Comparison of ENCODE assay signal across 21 cellular contexts in the genomic region with DNA sequence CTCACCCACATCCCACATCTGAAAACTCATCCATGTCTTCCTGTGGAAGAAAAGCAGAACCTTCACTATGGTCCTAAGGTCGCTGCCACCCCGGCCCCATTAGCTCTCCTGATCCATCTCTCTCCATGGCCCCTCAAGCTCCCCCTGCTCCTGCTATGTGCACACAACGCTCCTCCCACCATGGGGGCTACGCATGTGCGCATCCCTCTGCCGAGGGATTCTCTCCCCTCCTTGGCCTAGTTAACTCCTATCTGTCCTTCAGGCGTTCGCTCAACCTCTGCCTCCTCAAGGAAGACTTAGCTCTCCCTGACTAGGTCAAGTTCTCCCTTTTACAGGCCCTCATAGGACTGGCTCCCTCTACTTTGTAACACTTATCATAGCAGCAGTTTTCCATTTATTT. TPM values are rescaled to one million over a fixed set of nuclear protein-coding genes. Genes with fewer than 3 reads are reported as not detected.
A peak's percentile ranks its signal among the peaks of the same experiment; 100 is the strongest.
DNase-seq lines count a peak whose midpoint lies in the region; ATAC-seq and TF ChIP-seq lines count a peak whose summit lies in the region.
"Had no signal": no experiment of that assay in that cellular context is flagged by ENCODE, and none has a peak within 500 bp of the region (broad histone marks: within the 10 kb centered on the region; RNA-seq: fewer than 3 reads in every experiment).

No MANE protein-coding gene starts in this region.

- H3K4me1 ChIP-seq in DOHH2 (ENCODE audit: control insufficient read depth, low read length), result peaks cover 93% of the 10 kb centered on the region

- DNase-seq in T-helper 1 cell (no peak), retina (no peak), dermis blood vessel endothelial cell (no peak), NCI-H748 (lab: John Stamatoyannopoulos, UW; ENCODE audit: unreplicated experiment) (no peak)
- no peak for DNase-seq in activated naive CD4-positive, alpha-beta T cell treated with anti-CD3 and anti-CD28 coated beads, Interleukin-2, amount 50 U/mL, for 72 hours (ENCODE audit: low spot score in 2 of 2)
- no peak for DNase-seq in naive thymus-derived CD8-positive, alpha-beta T cell
- DNase-seq: activated CD4-positive, alpha-beta T cell treated with anti-CD3 and anti-CD28 coated beads, Interleukin-2, amount 50 U/mL, for 1 hour; activated gamma-delta T cell treated with Interleukin-2 at 50 U/mL for 16 hours; DMS79 treated with DMSO at 0.1 percent for 48 hours; H7; NCI-H1048; NCI-H526; OCI-M1; stimulated activated naive CD4-positive, alpha-beta T cell; trophoblast cell had no signal

- H3K4me2 ChIP-seq in DOHH2 (ENCODE audit: low read length), result peak overlapping the region; percentile 13; the same call in 1 of the 2 replicates

- H3K9me3 ChIP-seq in DOHH2 (ENCODE audit: control insufficient read depth, insufficient read depth, low read length), result no peaks in the 10 kb centered on the region

- no peaks in the 10 kb centered on the region for H3K27me3 ChIP-seq in DOHH2 (ENCODE audit: control insufficient read depth, low read length)

- no peaks in the 10 kb centered on the region for H3K27me3 Mint-ChIP-seq in T-helper 1 cell treated with Interleukin-12 subunit alpha and Interleukin-12 subunit beta and Interleukin-4 antibody, amounts not matched to agents 30 μg/mL and 1 μg/mL, for 36 hours (ENCODE audit: low read depth)
- no peaks in the 10 kb centered on the region for H3K27me3 Mint-ChIP-seq in naive thymus-derived CD8-positive, alpha-beta T cell

- H3K4me3 Mint-ChIP-seq in T-helper 1 cell treated with Interleukin-12 subunit alpha and Interleukin-12 subunit beta and Interleukin-4 antibody, amounts not matched to agents 30 μg/mL and 1 μg/mL, for 36 hours, result peak overlapping the region; percentile 68
- H3K4me3 Mint-ChIP-seq in naive thymus-derived CD8-positive, alpha-beta T cell, result peak overlapping the region; percentile 38 to 100 (median 76)
- H3K4me3 Mint-ChIP-seq: brain, neural crest cell had no signal

- peaks cover 77% of the 10 kb centered on the region for H3K4me1 Mint-ChIP-seq in T-helper 1 cell treated with Interleukin-12 subunit alpha and Interleukin-12 subunit beta and Interleukin-4 antibody, amounts not matched to agents 30 μg/mL and 1 μg/mL, for 36 hours (ENCODE audit: low read depth)
- peaks cover 55 to 94% (median 91%) of the 10 kb centered on the region in 4 donors for H3K4me1 Mint-ChIP-seq in naive thymus-derived CD8-positive, alpha-beta T cell

- ATAC-seq in activated naive CD4-positive, alpha-beta T cell treated with anti-CD3 and anti-CD28 coated beads, Interleukin-2, amount 50 U/mL, for 72 hours, result no peak
- ATAC-seq in naive thymus-derived CD8-positive, alpha-beta T cell, result no peak

- H3K27ac ChIP-seq in DOHH2 (ENCODE audit: low read depth, low read length), result peak overlapping the region; percentile 33
- H3K27ac ChIP-seq: 22Rv1 had no signal

- H3K27ac Mint-ChIP-seq in T-helper 1 cell treated with Interleukin-12 subunit alpha and Interleukin-12 subunit beta and Interleukin-4 antibody, amounts not matched to agents 30 μg/mL and 1 μg/mL, for 36 hours, result peak overlapping the region; percentile 82
- peak overlapping the region; percentile 12 to 63 for H3K27ac Mint-ChIP-seq in activated naive CD4-positive, alpha-beta T cell treated with anti-CD3 and anti-CD28 coated beads, Interleukin-2, amount 50 U/mL, for 72 hours
- H3K27ac Mint-ChIP-seq in naive thymus-derived CD8-positive, alpha-beta T cell, result peak overlapping the region; percentile 88 to 100 (median 94)

- peaks cover 79% of the 10 kb centered on the region for H3K36me3 Mint-ChIP-seq in T-helper 1 cell treated with Interleukin-12 subunit alpha and Interleukin-12 subunit beta and Interleukin-4 antibody, amounts not matched to agents 30 μg/mL and 1 μg/mL, for 36 hours (ENCODE audit: low read depth)
- peaks cover 41 to 69% of the 10 kb centered on the region in 2 donors for H3K36me3 Mint-ChIP-seq in activated naive CD4-positive, alpha-beta T cell treated with anti-CD3 and anti-CD28 coated beads, Interleukin-2, amount 50 U/mL, for 72 hours
- H3K36me3 Mint-ChIP-seq in naive thymus-derived CD8-positive, alpha-beta T cell, result peaks cover 11 to 92% (median 49%) of the 10 kb centered on the region in 3 donors

- H3K4me3 ChIP-seq in DOHH2 (ENCODE audit: low read length), result no peak overlapping the region

- H3F3A ChIP-seq in DOHH2 (ENCODE audit: control insufficient read depth, insufficient read depth), result peaks cover 34% of the 10 kb centered on the region

- peaks cover 4% of the 10 kb centered on the region; the same call in 1 of the 2 replicates for H4K20me1 ChIP-seq in DOHH2 (ENCODE audit: control insufficient read depth, insufficient read depth, low read depth, low read length)

- TF ChIP-seq CTCF in DOHH2 (IDR thresholded peaks at IDR 0.05; ENCODE audit: low read depth, low read length, poor library complexity, severe bottlenecking), result no peak

- no peaks in the 10 kb centered on the region for H3K9me3 Mint-ChIP-seq in T-helper 1 cell treated with Interleukin-12 subunit alpha and Interleukin-12 subunit beta and Interleukin-4 antibody, amounts not matched to agents 30 μg/mL and 1 μg/mL, for 36 hours
- H3K9me3 Mint-ChIP-seq in activated naive CD4-positive, alpha-beta T cell treated with anti-CD3 and anti-CD28 coated beads, Interleukin-2, amount 50 U/mL, for 72 hours, result no peaks in the 10 kb centered on the region
- H3K9me3 Mint-ChIP-seq in naive thymus-derived CD8-positive, alpha-beta T cell, result no peaks in the 10 kb centered on the region
- H3K9me3 Mint-ChIP-seq: brain, neural crest cell had no signal

- no peaks in the 10 kb centered on the region for H3K9me2 ChIP-seq in DOHH2 (replicated peaks; ENCODE audit: control insufficient read depth, low read length)

- POLR2A ChIA-PET in naive thymus-derived CD8-positive, alpha-beta T cell (lab: Charles Lee), result interaction anchor here (1.5 to 34.1 kb wide), 3 partner anchors 9 to 27 kb away, joined by 3 to 1589 read pairs (median 67); a partner anchor contains a TSS

- H3K79me2 ChIP-seq in DOHH2 (ENCODE audit: control insufficient read depth, low read length), result peaks cover 88% of the 10 kb centered on the region

- peaks cover 93% of the 10 kb centered on the region for H3K36me3 ChIP-seq in DOHH2 (ENCODE audit: control insufficient read depth, low read length)

RNA-seq across cellular contexts. Expression of a gene that starts 9.8 kb away (rescaled TPM):
- 100 to 1,000 TPM; 165 to 174 TPM for total RNA-seq in activated naive CD4-positive, alpha-beta T cell treated with anti-CD3 and anti-CD28 coated beads, Interleukin-2, amount 50 U/mL, for 72 hours
- 100 to 1,000 TPM; 425 to 430 TPM for total RNA-seq in naive thymus-derived CD8-positive, alpha-beta T cell
- polyA plus RNA-seq in naive thymus-derived CD8-positive, alpha-beta T cell, result 10 to 100 TPM; 12.7 to 31.6 (median 21.3) TPM
- total RNA-seq in dermis blood vessel endothelial cell, result 2.0 and 3.6 TPM in 2 replicates

RNA-seq across cellular contexts. Expression of a gene that starts 48.3 kb away (rescaled TPM):
- not detected for total RNA-seq in activated naive CD4-positive, alpha-beta T cell treated with anti-CD3 and anti-CD28 coated beads, Interleukin-2, amount 50 U/mL, for 72 hours
- total RNA-seq in naive thymus-derived CD8-positive, alpha-beta T cell, result not detected
- not detected for polyA plus RNA-seq in naive thymus-derived CD8-positive, alpha-beta T cell
- total RNA-seq in dermis blood vessel endothelial cell, result not detected in 2 replicates
- total RNA-seq: neural crest cell had no signal
- polyA plus RNA-seq: BJ had no signal

RNA-seq across cellular contexts. Expression of a gene that starts 55.1 kb away (rescaled TPM):
- total RNA-seq in activated naive CD4-positive, alpha-beta T cell treated with anti-CD3 and anti-CD28 coated beads, Interleukin-2, amount 50 U/mL, for 72 hours, result not detected
- total RNA-seq in naive thymus-derived CD8-positive, alpha-beta T cell, result not detected
- not detected for polyA plus RNA-seq in naive thymus-derived CD8-positive, alpha-beta T cell
- total RNA-seq in dermis blood vessel endothelial cell, result not detected in 2 replicates
- total RNA-seq: H7, neural crest cell had no signal
- polyA plus RNA-seq: BJ had no signal

Comparison
In these comparisons a context has a peak if more than half of its experiments do, and no peak if none do; other contexts are left out.
1. H3K27ac Mint-ChIP-seq: peak in every context shown above with its lines; median percentile 94 in naive thymus-derived CD8-positive, alpha-beta T cell; 82 in T-helper 1 cell treated with Interleukin-12 subunit alpha and Interleukin-12 subunit beta and Interleukin-4 antibody, amounts not matched to agents 30 μg/mL and 1 μg/mL, for 36 hours; 38 in activated naive CD4-positive, alpha-beta T cell treated with anti-CD3 and anti-CD28 coated beads, Interleukin-2, amount 50 U/mL, for 72 hours.
2. RNA of a gene that starts 9.8 kb away (total RNA-seq): 425 to 430 TPM in naive thymus-derived CD8-positive, alpha-beta T cell and 165 to 174 TPM in activated naive CD4-positive, alpha-beta T cell treated with anti-CD3 and anti-CD28 coated beads, Interleukin-2, amount 50 U/mL, for 72 hours; 2.0 to 3.6 TPM in dermis blood vessel endothelial cell; every median in the first group is over 10 times any median in the second.